Comparison of ENCODE assay signal across 8 cellular contexts in genomic region chr19:40466219-40467006, GRCh38. TPM values are rescaled to one million over a fixed set of nuclear protein-coding genes. Genes with fewer than 3 reads are reported as not detected.
A peak's percentile ranks its signal among the peaks of the same experiment; 100 is the strongest.
DNase-seq lines count a peak whose midpoint lies in the region; ATAC-seq, FAIRE-seq and TF ChIP-seq lines count a peak whose summit lies in the region.

Gene SPTBN4, plus strand, starts transcription at chr19:40467001. Its CDS starts 5,621 bp downstream, at chr19:40472622.

- H2AFZ ChIP-seq in fibroblast of lung (ENCODE audit: low read length): peak within 1 kb of the TSS; percentile 3

- peak within 1 kb of the TSS; percentile 87 for H3K4me2 ChIP-seq in fibroblast of lung (ENCODE audit: extremely low read depth, insufficient read depth, low read length)

- no peaks in the 10 kb centered on the region for H3K27me3 ChIP-seq in fibroblast of lung (ENCODE audit: control insufficient read depth, insufficient read depth, low read length)
- H3K27me3 ChIP-seq in thyroid gland: no peaks in the 10 kb centered on the region

- no peaks in the 10 kb centered on the region for H4K20me1 ChIP-seq in fibroblast of lung (ENCODE audit: control insufficient read depth, extremely low read depth, insufficient read depth, low read length)

- H3K4me3 ChIP-seq in fibroblast of lung (replicated peaks in 1 of 4; ENCODE audit: control extremely low read depth in 1 of 4, insufficient read depth in 1 of 4, low read depth in 3 of 4, low read length in 4 of 4): peak within 1 kb of the TSS in 3 of 4 experiments; percentile 28 to 50 (median 30)
- peak within 1 kb of the TSS in 1 of 3 donors; percentile 30 for H3K4me3 ChIP-seq in thyroid gland (replicated peaks in 1 of 3)

- no peak for TF ChIP-seq POLR2A in thyroid gland (IDR thresholded peaks at IDR 0.05)

- TF ChIP-seq CTCF in fibroblast of lung (conservative IDR thresholded peaks at IDR 0.05 in 1 of 2, IDR thresholded peaks at IDR 0.05 in 1 of 2; ENCODE audit: low read depth in 1 of 2, low read length in 2 of 2) (no peak), omental fat pad (IDR thresholded peaks at IDR 0.05) (no peak), thyroid gland (IDR thresholded peaks at IDR 0.05) (no peak)

- H3K9ac ChIP-seq in fibroblast of lung (ENCODE audit: insufficient read depth, low read length): no peak within 1 kb of the TSS

- DNase-seq in GM19239 (ENCODE audit: insufficient read length, low spot score): peak; percentile 40
- peak; percentile 74 for DNase-seq in activated T-cell treated with anti-CD3 and anti-CD28 coated beads for 4 hours
- DNase-seq in fibroblast of lung (ENCODE audit: low read depth in 2 of 2): no peak
- peak; percentile 42 for DNase-seq in omental fat pad (ENCODE audit: low spot score)
- DNase-seq in thyroid gland: peak; percentile 48 to 56
- DNase-seq in islet precursor cell: no peak
- no peak for DNase-seq in NOMO-1 treated with dmso at 0.1 percent for 144 hours (lab: John Stamatoyannopoulos, UW; ENCODE audit: unreplicated experiment)

- no peaks in the 10 kb centered on the region for H3K79me2 ChIP-seq in fibroblast of lung (ENCODE audit: control insufficient read depth, insufficient read depth, low read length)

- H3K27ac ChIP-seq in fibroblast of lung (ENCODE audit: insufficient read depth, low read length) (no peak within 1 kb of the TSS), thyroid gland (peak within 1 kb of the TSS in 1 of 3 donors; percentile 94)

- peaks cover 12% of the 10 kb centered on the region for H3K4me1 ChIP-seq in fibroblast of lung (ENCODE audit: control insufficient read depth, extremely low read depth, insufficient read depth, low read length)
- peaks cover 18 to 31% of the 10 kb centered on the region in 2 donors for H3K4me1 ChIP-seq in thyroid gland

- ATAC-seq in HG03520 (IDR thresholded peaks at IDR 0.05; ENCODE audit: unreplicated experiment) (peak; percentile 20), omental fat pad (ENCODE audit: low FRiP score) (no peak)

- WGBS in thyroid gland, 2 donors: 22 to 27% methylated on average over 37 to 40 of the region's 53 CpGs

- intact Hi-C loops in thyroid gland (cut with DNase I): loop anchor here (10.0 kb wide), 2 partner anchors 58 to 128 kb away; no protein-coding TSS in a partner anchor

- FAIRE-seq in GM19239 (lab: Jason Lieb, UNC): no peak

- H3K36me3 ChIP-seq in fibroblast of lung (ENCODE audit: control insufficient read depth, insufficient read depth, low read length): no peaks in the 10 kb centered on the region
- no peaks in the 10 kb centered on the region for H3K36me3 ChIP-seq in thyroid gland

- no peaks in the 10 kb centered on the region for H3K9me3 ChIP-seq in fibroblast of lung (ENCODE audit: control insufficient read depth, insufficient read depth, low read depth, low read length)
- no peaks in the 10 kb centered on the region for H3K9me3 ChIP-seq in thyroid gland

RNA-seq across cellular contexts. Expression of gene SPTBN4, which starts in this region (rescaled TPM):
- total RNA-seq in fibroblast of lung (3.9 and 6.6 TPM in 2 replicates), omental fat pad (1 to 10 TPM; 1.4 to 3.2 (median 3.0) TPM), thyroid gland (1 to 10 TPM in 2 of 4 donors, under 1 TPM in 2; 0.67 to 2.7 (median 1.0) TPM)
- 1.3 and 2.0 TPM in 2 replicates for polyA plus RNA-seq in fibroblast of lung
- 1.7 and 3.7 TPM in 2 replicates for polyA plus RNA-seq in fibroblast of lung (2012)
- polyA minus RNA-seq in fibroblast of lung (ENCODE audit: low replicate concordance): 0.08 and 0.89 TPM in 2 replicates

Comparison
In these comparisons a context has a peak if more than half of its experiments do, and no peak if none do; other contexts are left out.
1. DNase-seq: peak in GM19239 (single experiment), activated T-cell treated with anti-CD3 and anti-CD28 coated beads for 4 hours (single experiment), omental fat pad (single experiment) and thyroid gland (2 of 2); none in fibroblast of lung (0 of 2), islet precursor cell (single experiment) and NOMO-1 treated with dmso at 0.1 percent for 144 hours (single experiment).